Comparison of ENCODE assay signal across 11 cellular contexts in genomic region chr20:20480126-20480525, GRCh38.
DNase-seq lines count a peak whose midpoint lies in the region; ATAC-seq, FAIRE-seq and TF ChIP-seq lines count a peak whose summit lies in the region.
"Had no signal": no experiment of that assay in that cellular context is flagged by ENCODE, and none has a peak within 500 bp of the region (broad histone marks: within the 10 kb centered on the region; RNA-seq: fewer than 3 reads in every experiment).

No MANE protein-coding gene starts in this region.

- no peak for DNase-seq in activated T-cell treated with anti-CD3 and anti-CD28 coated beads, Interleukin-2, amount 50 U/mL, for 24 hours
- DNase-seq in activated T-cell treated with anti-CD3 and anti-CD28 coated beads, Interleukin-2, amount 50 U/mL, for 1 hour = no peak
- DNase-seq in PC-9 = no peak
- DNase-seq in astrocyte (ENCODE audit: low read depth) = no peak
- no peak for DNase-seq in stimulated activated naive B cell treated with anti-CD40 and anti-IgM and Interleukin-4, amounts not matched to agents 10 μg/mL and 1 μg/mL and 100 μg/mL, for 72 hours
- DNase-seq: H7, NCI-H1436, NCI-H2029 treated with DMSO at 0.1 percent for 48 hours, NCI-H510A had no signal

- no peak overlapping the region for H3K4me2 ChIP-seq in PC-9
- no peak overlapping the region for H3K4me2 ChIP-seq in astrocyte (ENCODE audit: low read length)

- no peak overlapping the region for H3K4me3 ChIP-seq in PC-9
- no peak overlapping the region for H3K4me3 ChIP-seq in astrocyte (ENCODE audit: insufficient read depth, low read depth, low read length)

- H3K79me2 ChIP-seq in PC-9 (ENCODE audit: low read depth) = no peaks in the 10 kb centered on the region
- no peaks in the 10 kb centered on the region for H3K79me2 ChIP-seq in astrocyte (ENCODE audit: insufficient read depth, low read length)

- H3K36me3 ChIP-seq in PC-9 (ENCODE audit: low read depth) = no peaks in the 10 kb centered on the region
- no peaks in the 10 kb centered on the region for H3K36me3 ChIP-seq in astrocyte (ENCODE audit: insufficient read depth, low read length)

- H2AFZ ChIP-seq in PC-9 = no peak overlapping the region
- no peak overlapping the region for H2AFZ ChIP-seq in astrocyte (ENCODE audit: low read depth, low read length)

- no TSS peak for BruUV-seq in PC-9 (replicated peaks; lab: Mats Ljungman, UMichigan)

- no peak for FAIRE-seq in astrocyte (lab: Jason Lieb, UNC)

- intact Hi-C loops in PC-9 (cut with micrococcal nuclease; ENCODE audit: unreplicated experiment) = no loop called here

- no peak overlapping the region for H3K9ac ChIP-seq in astrocyte (ENCODE audit: low read length)

- TF ChIP-seq CTCF in PC-9 (conservative IDR thresholded peaks at IDR 0.05) = no peak
- no peak for TF ChIP-seq CTCF in astrocyte (IDR thresholded peaks at IDR 0.05; ENCODE audit: insufficient read depth, low read depth, low read length)

- H4K20me1 ChIP-seq in PC-9 (ENCODE audit: insufficient read depth) (no peaks in the 10 kb centered on the region), astrocyte (ENCODE audit: insufficient read depth, low read length) (no peaks in the 10 kb centered on the region)

- H3K9me2 ChIP-seq in PC-9 (ENCODE audit: insufficient read depth) = no peaks in the 10 kb centered on the region

- peaks cover 68% of the 10 kb centered on the region for H3K36me3 Mint-ChIP-seq in activated T-cell treated with anti-CD3 and anti-CD28 coated beads, Interleukin-2, amount 50 U/mL, for 24 hours (ENCODE audit: low read depth)
- peaks cover 3% of the 10 kb centered on the region for H3K36me3 Mint-ChIP-seq in astrocyte (ENCODE audit: low read depth, unreplicated experiment)
- H3K36me3 Mint-ChIP-seq in stimulated activated naive B cell treated with anti-CD40 and anti-IgM and Interleukin-4, amounts not matched to agents 10 μg/mL and 1 μg/mL and 100 μg/mL, for 72 hours = peaks cover 19 to 39% of the 10 kb centered on the region in 2 donors

- H3K27ac ChIP-seq in PC-9 (peak overlapping the region; percentile 43; the same call in 1 of the 2 replicates), astrocyte (ENCODE audit: low read depth, low read length) (peak overlapping the region; percentile 12)

- H3K9me3 ChIP-seq in PC-9 (ENCODE audit: insufficient read depth, low read depth) = no peaks in the 10 kb centered on the region
- no peaks in the 10 kb centered on the region for H3K9me3 ChIP-seq in astrocyte (ENCODE audit: insufficient read depth, low read depth, low read length)

- CTCF ChIA-PET in PC-9 (lab: Charles Lee) = no interaction called here

- 0 out of 2 replicates have a peak, but pooled peaks cover 2% of the 10 kb centered on the region for H3F3A ChIP-seq in PC-9 (ENCODE audit: insufficient read depth, low read depth)

- peaks cover 3% of the 10 kb centered on the region for H3K9me3 Mint-ChIP-seq in activated T-cell treated with anti-CD3 and anti-CD28 coated beads, Interleukin-2, amount 50 U/mL, for 24 hours
- no peaks in the 10 kb centered on the region for H3K9me3 Mint-ChIP-seq in astrocyte (ENCODE audit: unreplicated experiment)
- no peaks in the 10 kb centered on the region for H3K9me3 Mint-ChIP-seq in stimulated activated naive B cell treated with anti-CD40 and anti-IgM and Interleukin-4, amounts not matched to agents 10 μg/mL and 1 μg/mL and 100 μg/mL, for 72 hours

- no peak overlapping the region for H3K4me3 Mint-ChIP-seq in activated T-cell treated with anti-CD3 and anti-CD28 coated beads, Interleukin-2, amount 50 U/mL, for 24 hours
- no peak overlapping the region for H3K4me3 Mint-ChIP-seq in astrocyte (ENCODE audit: unreplicated experiment)
- no peak overlapping the region for H3K4me3 Mint-ChIP-seq in stimulated activated naive B cell treated with anti-CD40 and anti-IgM and Interleukin-4, amounts not matched to agents 10 μg/mL and 1 μg/mL and 100 μg/mL, for 72 hours

- ATAC-seq in stimulated activated naive B cell treated with anti-CD40 and anti-IgM and Interleukin-4, amounts not matched to agents 10 μg/mL and 1 μg/mL and 100 μg/mL, for 72 hours (replicated peaks) = peak; percentile 59 to 73
- ATAC-seq in GM18858 (IDR thresholded peaks at IDR 0.05; ENCODE audit: unreplicated experiment) (no peak), HG02970 (IDR thresholded peaks at IDR 0.05; ENCODE audit: low FRiP score, unreplicated experiment) (no peak)

- POLR2A ChIA-PET in PC-9 (lab: Charles Lee; ENCODE audit: unreplicated experiment) = no interaction called here

- H3K4me1 Mint-ChIP-seq in activated T-cell treated with anti-CD3 and anti-CD28 coated beads, Interleukin-2, amount 50 U/mL, for 24 hours (ENCODE audit: low read depth) = peaks cover 52% of the 10 kb centered on the region
- H3K4me1 Mint-ChIP-seq in astrocyte (ENCODE audit: low read depth, unreplicated experiment) = no peaks in the 10 kb centered on the region
- H3K4me1 Mint-ChIP-seq in stimulated activated naive B cell treated with anti-CD40 and anti-IgM and Interleukin-4, amounts not matched to agents 10 μg/mL and 1 μg/mL and 100 μg/mL, for 72 hours = peaks cover 13 to 29% of the 10 kb centered on the region in 2 donors

- H3K27me3 Mint-ChIP-seq in activated T-cell treated with anti-CD3 and anti-CD28 coated beads, Interleukin-2, amount 50 U/mL, for 24 hours = no peaks in the 10 kb centered on the region
- no peaks in the 10 kb centered on the region for H3K27me3 Mint-ChIP-seq in astrocyte (ENCODE audit: low read depth, unreplicated experiment)
- H3K27me3 Mint-ChIP-seq in stimulated activated naive B cell treated with anti-CD40 and anti-IgM and Interleukin-4, amounts not matched to agents 10 μg/mL and 1 μg/mL and 100 μg/mL, for 72 hours = no peaks in the 10 kb centered on the region

- H3K27me3 ChIP-seq in PC-9 (ENCODE audit: insufficient read depth, low read depth) = no peaks in the 10 kb centered on the region
- no peaks in the 10 kb centered on the region for H3K27me3 ChIP-seq in astrocyte (ENCODE audit: insufficient read depth, low read length)

- peak overlapping the region; percentile 95 for H3K27ac Mint-ChIP-seq in activated T-cell treated with anti-CD3 and anti-CD28 coated beads, Interleukin-2, amount 50 U/mL, for 24 hours
- H3K27ac Mint-ChIP-seq in astrocyte (ENCODE audit: unreplicated experiment) = no peak overlapping the region
- peak overlapping the region; percentile 42 for H3K27ac Mint-ChIP-seq in stimulated activated naive B cell treated with anti-CD40 and anti-IgM and Interleukin-4, amounts not matched to agents 10 μg/mL and 1 μg/mL and 100 μg/mL, for 72 hours

- H3K4me1 ChIP-seq in PC-9 (replicated peaks; ENCODE audit: insufficient read depth) = peaks cover 11% of the 10 kb centered on the region; the same call in 1 of the 2 replicates
- H3K4me1 ChIP-seq in astrocyte (ENCODE audit: insufficient read depth, low read length) = peaks cover 5% of the 10 kb centered on the region

Comparison
In these comparisons a context has a peak if more than half of its experiments do, and no peak if none do; other contexts are left out.
1. ATAC-seq: peak in stimulated activated naive B cell treated with anti-CD40 and anti-IgM and Interleukin-4, amounts not matched to agents 10 μg/mL and 1 μg/mL and 100 μg/mL, for 72 hours (2 of 2); none in GM18858 (single experiment) and HG02970 (single experiment).